In the genomic region with DNA sequence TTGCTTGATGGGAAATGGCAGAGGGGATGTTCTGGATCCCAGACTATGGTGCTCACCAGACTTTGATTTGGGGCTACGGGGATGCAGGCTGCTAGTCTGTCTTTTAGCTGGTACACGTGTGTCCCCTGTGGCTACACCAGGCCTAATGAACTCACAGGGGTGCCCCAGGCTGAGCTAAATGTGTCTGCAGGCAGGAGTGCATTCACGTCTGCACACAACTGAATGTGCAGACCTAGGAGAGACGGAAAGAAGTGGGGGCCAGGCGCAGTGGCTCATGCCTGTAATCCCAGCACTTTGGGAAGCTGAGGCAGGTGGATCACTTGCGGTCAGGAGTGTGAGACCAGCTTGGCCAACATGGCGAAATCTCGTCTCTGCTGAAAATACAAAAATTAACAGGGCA, we compare ENCODE assay signal across 22 cellular contexts.
"Had no signal": no experiment of that assay in that cellular context is flagged by ENCODE, and none has a peak within 500 bp of the region (broad histone marks: within the 10 kb centered on the region; RNA-seq: fewer than 3 reads in every experiment).

No MANE protein-coding gene starts in this region.

- H3K79me2 ChIP-seq: hepatocyte had no signal

- H3K4me2 ChIP-seq: hepatocyte had no signal

- H2AFZ ChIP-seq: hepatocyte had no signal

- H3K4me3 Mint-ChIP-seq: naive thymus-derived CD8-positive, alpha-beta T cell; neural crest cell; stimulated activated memory B cell treated with anti-CD40 and anti-IgM and Interleukin-4, amounts not matched to agents 10 μg/mL and 1 μg/mL and 100 μg/mL, for 72 hours; stimulated activated naive CD8-positive, alpha-beta T cell treated with anti-CD3 and anti-CD28 coated beads, Interleukin-15, amount 100 ng/mL, for 72 hours had no signal

- H3K9me3 Mint-ChIP-seq: naive thymus-derived CD8-positive, alpha-beta T cell; neural crest cell; stimulated activated memory B cell treated with anti-CD40 and anti-IgM and Interleukin-4, amounts not matched to agents 10 μg/mL and 1 μg/mL and 100 μg/mL, for 72 hours; stimulated activated naive CD8-positive, alpha-beta T cell treated with anti-CD3 and anti-CD28 coated beads, Interleukin-15, amount 100 ng/mL, for 72 hours had no signal

- DNase-seq: cerebellar nuclear complex; colonic mucosa; dermis blood vessel endothelial cell; erythroblast; left colon; mucosa of descending colon; naive thymus-derived CD8-positive, alpha-beta T cell; occipital lobe; pancreas; stimulated activated CD4-positive, alpha-beta T cell treated with anti-CD3 and anti-CD28 coated beads, Interleukin-15, amount 100 ng/mL, for 24 hours; stimulated activated CD4-positive, alpha-beta T cell treated with anti-CD3 and anti-CD28 coated beads, Interleukin-1b, Interleukin-23, amount 100 ng/mL, for 48 hours; stimulated activated CD4-positive, alpha-beta T cell treated with anti-CD3 and anti-CD28 coated beads, Interleukin-4, amount 100 ng/mL, for 24 hours; stimulated activated naive CD8-positive, alpha-beta T cell treated with anti-CD3 and anti-CD28 coated beads, Interleukin-15, amount 100 ng/mL, for 72 hours; testis; upper lobe of right lung had no signal

- H3K36me3 Mint-ChIP-seq: naive thymus-derived CD8-positive, alpha-beta T cell; stimulated activated memory B cell treated with anti-CD40 and anti-IgM and Interleukin-4, amounts not matched to agents 10 μg/mL and 1 μg/mL and 100 μg/mL, for 72 hours had no signal

- H3K4me3 ChIP-seq: colonic mucosa, hepatocyte, mucosa of descending colon, pancreas, prostate gland, right lobe of liver, testis, tibial nerve, upper lobe of right lung had no signal

- H3K4me1 ChIP-seq: colonic mucosa, foreskin keratinocyte, pancreas, prostate gland, right lobe of liver, testis, tibial nerve, upper lobe of right lung had no signal

- H3K36me3 ChIP-seq: colonic mucosa, pancreas, prostate gland, right lobe of liver, tibial nerve, upper lobe of right lung had no signal

- H3K4me1 Mint-ChIP-seq: stimulated activated memory B cell treated with anti-CD40 and anti-IgM and Interleukin-4, amounts not matched to agents 10 μg/mL and 1 μg/mL and 100 μg/mL, for 72 hours had no signal

- ATAC-seq: foreskin keratinocyte; left colon; mucosa of descending colon; naive thymus-derived CD8-positive, alpha-beta T cell; pancreas; right lobe of liver; stimulated activated memory B cell treated with anti-CD40 and anti-IgM and Interleukin-4, amounts not matched to agents 10 μg/mL and 1 μg/mL and 100 μg/mL, for 72 hours; stimulated activated naive CD8-positive, alpha-beta T cell treated with anti-CD3 and anti-CD28 coated beads, Interleukin-15, amount 100 ng/mL, for 72 hours; upper lobe of right lung had no signal

- H3K27me3 Mint-ChIP-seq: stimulated activated naive CD8-positive, alpha-beta T cell treated with anti-CD3 and anti-CD28 coated beads, Interleukin-15, amount 100 ng/mL, for 72 hours had no signal

- H3K27ac ChIP-seq: colonic mucosa, foreskin keratinocyte, hepatocyte, pancreas, prostate gland, right lobe of liver, testis, tibial nerve, upper lobe of right lung had no signal

- H3K9me3 ChIP-seq: colonic mucosa, mucosa of descending colon, pancreas, prostate gland, right lobe of liver, testis, tibial nerve, upper lobe of right lung had no signal

- H3K27me3 ChIP-seq: colonic mucosa, hepatocyte, right lobe of liver, testis had no signal

- H3K27ac Mint-ChIP-seq: stimulated activated memory B cell treated with anti-CD40 and anti-IgM and Interleukin-4, amounts not matched to agents 10 μg/mL and 1 μg/mL and 100 μg/mL, for 72 hours; stimulated activated naive CD8-positive, alpha-beta T cell treated with anti-CD3 and anti-CD28 coated beads, Interleukin-15, amount 100 ng/mL, for 72 hours had no signal
